Comparison of ENCODE assay signal across 16 cellular contexts in the genomic region with DNA sequence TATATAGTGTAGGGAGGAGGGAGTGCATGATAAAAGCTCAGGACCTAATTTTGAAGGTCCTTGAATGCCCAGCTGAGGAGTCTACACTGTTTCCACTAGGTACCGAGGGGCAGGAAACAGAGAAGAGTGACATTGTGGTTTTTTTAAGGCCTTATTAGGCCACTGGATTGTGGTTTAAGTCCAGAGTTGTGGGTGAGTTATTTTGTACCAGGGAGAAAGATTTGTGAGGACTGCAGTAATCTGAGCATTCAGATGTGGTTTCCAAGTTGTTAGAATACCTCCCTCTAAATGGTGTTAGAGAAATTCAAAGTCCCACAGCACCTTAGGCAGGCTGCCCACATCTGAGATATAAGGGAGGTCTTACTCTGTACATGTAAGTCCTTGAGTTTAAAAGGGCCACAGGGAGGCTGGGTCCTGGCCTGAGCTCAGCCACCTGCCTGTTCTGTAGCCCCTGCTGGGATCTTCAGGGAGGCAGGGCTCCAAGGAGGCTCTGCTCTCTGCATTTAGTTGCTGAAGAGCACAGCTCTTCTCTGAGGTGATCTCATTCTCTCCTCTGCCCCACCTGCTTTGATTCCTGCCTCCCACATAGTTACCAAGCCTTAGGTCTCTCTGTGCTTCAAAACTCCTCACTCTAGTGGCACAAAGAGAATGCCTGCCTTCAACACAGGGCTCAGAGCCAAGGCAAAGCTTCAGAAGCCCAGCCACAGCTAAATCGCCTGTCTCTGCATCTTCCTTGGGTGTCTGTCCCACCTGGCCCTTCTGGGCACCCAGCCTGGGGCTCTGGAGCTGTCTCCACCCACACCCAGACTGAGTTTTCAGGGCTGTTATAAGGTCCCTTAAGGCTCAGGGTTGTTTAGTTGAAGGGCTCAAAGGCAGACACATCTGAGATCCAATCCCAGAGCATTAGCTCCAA.
DNase-seq lines count a peak whose midpoint lies in the region; ATAC-seq and TF ChIP-seq lines count a peak whose summit lies in the region.
"Had no signal": no experiment of that assay in that cellular context is flagged by ENCODE, and none has a peak within 500 bp of the region (broad histone marks: within the 10 kb centered on the region; RNA-seq: fewer than 3 reads in every experiment).

No MANE protein-coding gene starts in this region.

- intact Hi-C loops in esophagus squamous epithelium (cut with DNase I) = no loop called here
- intact Hi-C loops in CD4-positive, alpha-beta memory T cell (cut with micrococcal nuclease) = no loop called here

- peaks cover 0 to 12% (median 0%) of the 10 kb centered on the region in 3 donors for H3K4me1 ChIP-seq in esophagus squamous epithelium
- H3K4me1 ChIP-seq in CD4-positive, alpha-beta memory T cell (ENCODE audit: insufficient read depth, low read length) = no peaks in the 10 kb centered on the region
- H3K4me1 ChIP-seq: spleen had no signal

- no peak for TF ChIP-seq POLR2A in esophagus squamous epithelium (IDR thresholded peaks at IDR 0.05)

- H3K9me3 Mint-ChIP-seq in CD4-positive, alpha-beta memory T cell = peaks cover 0 to 2% (median 0%) of the 10 kb centered on the region in 8 donors
- H3K9me3 Mint-ChIP-seq: natural killer cell treated with Interleukin-12 subunit alpha and Interleukin-12 subunit beta and Interleukin-15 and Interleukin-18, amount 100 ng/mL, for 72 hours had no signal

- CTCF ChIA-PET in CD4-positive, alpha-beta memory T cell (lab: Charles Lee; ENCODE audit: partially characterized antibody) = interaction anchor here (1.1 to 1.5 kb wide), 4 partner anchors 17 to 26 kb away, joined by 3 to 8 read pairs (median 4); no protein-coding TSS in a partner anchor

- POLR2A ChIA-PET in CD4-positive, alpha-beta memory T cell (lab: Charles Lee; ENCODE audit: partially characterized antibody) = no interaction called here

- peaks cover 0 to 21% (median 0%) of the 10 kb centered on the region in 3 donors for H3K36me3 ChIP-seq in esophagus squamous epithelium
- H3K36me3 ChIP-seq in CD4-positive, alpha-beta memory T cell (ENCODE audit: insufficient read depth, low read length) = no peaks in the 10 kb centered on the region
- H3K36me3 ChIP-seq: spleen had no signal

- H3K4me3 ChIP-seq in esophagus squamous epithelium = no peak overlapping the region
- H3K4me3 ChIP-seq in CD4-positive, alpha-beta memory T cell (ENCODE audit: low read length in 2 of 2) = no peak overlapping the region
- H3K4me3 ChIP-seq: SK-N-MC, spleen had no signal

- no peak for TF ChIP-seq CTCF in esophagus squamous epithelium (IDR thresholded peaks at IDR 0.05)

- no peaks in the 10 kb centered on the region for H3K27me3 ChIP-seq in esophagus squamous epithelium
- no peaks in the 10 kb centered on the region for H3K27me3 ChIP-seq in CD4-positive, alpha-beta memory T cell (ENCODE audit: insufficient read depth, low read length)
- H3K27me3 ChIP-seq: spleen had no signal

- H3K27ac ChIP-seq in esophagus squamous epithelium = peak overlapping the region in 3 of 4 donors; percentile 24 to 57 (median 53)
- H3K27ac ChIP-seq in CD4-positive, alpha-beta memory T cell (ENCODE audit: low read depth, low read length) = no peak overlapping the region
- H3K27ac ChIP-seq: SK-N-MC, spleen had no signal

- 46 to 65% methylated on average over 1 to 2 of the region's 2 CpGs for WGBS in esophagus squamous epithelium, 2 donors

- no peak overlapping the region for H3K4me3 Mint-ChIP-seq in CD4-positive, alpha-beta memory T cell
- H3K4me3 Mint-ChIP-seq: B cell; natural killer cell treated with Interleukin-12 subunit alpha and Interleukin-12 subunit beta and Interleukin-15 and Interleukin-18, amount 100 ng/mL, for 72 hours had no signal

- no peaks in the 10 kb centered on the region for H3K36me3 Mint-ChIP-seq in CD4-positive, alpha-beta memory T cell
- H3K36me3 Mint-ChIP-seq: natural killer cell treated with Interleukin-12 subunit alpha and Interleukin-12 subunit beta and Interleukin-15 and Interleukin-18, amount 100 ng/mL, for 72 hours had no signal

- no peaks in the 10 kb centered on the region for H3K4me1 Mint-ChIP-seq in CD4-positive, alpha-beta memory T cell
- H3K4me1 Mint-ChIP-seq: B cell had no signal

- no peak overlapping the region for H3K27ac Mint-ChIP-seq in CD4-positive, alpha-beta memory T cell
- H3K27ac Mint-ChIP-seq: B cell; natural killer cell treated with Interleukin-12 subunit alpha and Interleukin-12 subunit beta and Interleukin-15 and Interleukin-18, amount 100 ng/mL, for 72 hours had no signal

- H3K27me3 Mint-ChIP-seq in CD4-positive, alpha-beta memory T cell = no peaks in the 10 kb centered on the region

- DNase-seq in Daoy (ENCODE audit: low read depth) (peak; percentile 18), esophagus squamous epithelium (lab: John Stamatoyannopoulos, UW) (no peak), amygdala (lab: John Stamatoyannopoulos, UW) (no peak), NCI-H1105 treated with DMSO at 0.1 percent for 48 hours (lab: John Stamatoyannopoulos, UW) (no peak), DMS153 (lab: John Stamatoyannopoulos, UW) (no peak)
- no peak for DNase-seq in CD4-positive, alpha-beta memory T cell
- DNase-seq: aorta; effector CD8-positive, alpha-beta T cell; NCI-H82; spleen had no signal

- ATAC-seq in GM21381 (IDR thresholded peaks at IDR 0.05; ENCODE audit: unreplicated experiment) (peak; percentile 62), HG03469 (IDR thresholded peaks at IDR 0.05; ENCODE audit: unreplicated experiment) (peak; percentile 44)
- ATAC-seq: HCT116 had no signal

- H3K9me3 ChIP-seq in esophagus squamous epithelium = no peaks in the 10 kb centered on the region
- H3K9me3 ChIP-seq in CD4-positive, alpha-beta memory T cell (ENCODE audit: control insufficient read depth in 1 of 2, low read length in 2 of 2) = no peaks in the 10 kb centered on the region
